Comparison of ENCODE assay signal across 16 cellular contexts in genomic region chr9:5549671-5550650, GRCh38. TPM values are rescaled to one million over a fixed set of nuclear protein-coding genes. Genes with fewer than 3 reads are reported as not detected.
DNase-seq lines count a peak whose midpoint lies in the region; ATAC-seq lines count a peak whose summit lies in the region.
"Had no signal": no experiment of that assay in that cellular context is flagged by ENCODE, and none has a peak within 500 bp of the region (broad histone marks: within the 10 kb centered on the region; RNA-seq: fewer than 3 reads in every experiment).

No MANE protein-coding gene starts in this region.

- H4K8ac ChIP-seq in mesenchymal stem cell (ENCODE audit: low read length): no peak overlapping the region

- H4K91ac ChIP-seq in mesenchymal stem cell (ENCODE audit: low read length): no peak overlapping the region

- peak overlapping the region in 1 of 2 experiments; percentile 15 for H3K4me3 ChIP-seq in mesenchymal stem cell (ENCODE audit: insufficient read depth in 1 of 2, low read depth in 1 of 2, low read length in 2 of 2)
- H3K4me3 ChIP-seq: ovary had no signal

- H3K79me1 ChIP-seq in mesenchymal stem cell (replicated peaks; ENCODE audit: low read length, poor library complexity, severe bottlenecking): peaks cover 2% of the 10 kb centered on the region

- 81% methylated on average over 3 of the region's 3 CpGs for WGBS in mesenchymal stem cell

- H2BK12ac ChIP-seq in mesenchymal stem cell (ENCODE audit: low read length in 2 of 2): peak overlapping the region in 1 of 2 experiments; percentile 41

- no peak overlapping the region for H2BK120ac ChIP-seq in mesenchymal stem cell (ENCODE audit: low read depth, low read length)

- H2BK15ac ChIP-seq in mesenchymal stem cell (ENCODE audit: low read depth, poor library complexity, severe bottlenecking): peak overlapping the region; percentile 65

- H3K27me3 Mint-ChIP-seq in dendritic cell treated with granulocyte-macrophage colony-stimulating factor and Interleukin-4, amounts not matched to agents 40 ng/mL and 50 ng/mL, for 4 days: no peaks in the 10 kb centered on the region
- H3K27me3 Mint-ChIP-seq: activated CD4-positive, alpha-beta memory T cell treated with anti-CD3 and anti-CD28 coated beads, Interleukin-2, amount 10 ng/mL, durations not matched to agents 7 days and 5 days; activated naive CD8-positive, alpha-beta T cell had no signal

- peaks cover 8% of the 10 kb centered on the region for H3K4me1 ChIP-seq in mesenchymal stem cell (ENCODE audit: control insufficient read depth, insufficient read depth, low read depth, low read length)

- ATAC-seq in HG03175 (IDR thresholded peaks at IDR 0.05; ENCODE audit: unreplicated experiment): no peak
- ATAC-seq in HG03025 (IDR thresholded peaks at IDR 0.05; ENCODE audit: low FRiP score, unreplicated experiment): no peak
- ATAC-seq: Panc1; stimulated activated effector memory CD8-positive, alpha-beta T cell treated with anti-CD3 and anti-CD28 coated beads, Interleukin-12 subunit alpha, Interleukin-12 subunit beta, amount 100 ng/mL, for 72 hours had no signal

- peak overlapping the region; percentile 23 for H3K9ac ChIP-seq in mesenchymal stem cell (ENCODE audit: low read length)

- peak overlapping the region in 1 of 2 experiments; percentile 22 for H3K18ac ChIP-seq in mesenchymal stem cell (ENCODE audit: low read depth in 1 of 2, low read length in 2 of 2)

- H3K14ac ChIP-seq in mesenchymal stem cell (ENCODE audit: low read length in 2 of 2): no peak overlapping the region

- peak; percentile 30 for DNase-seq in CD1c-positive myeloid dendritic cell (ENCODE audit: extremely low spot score)
- peak; percentile 73 for DNase-seq in NCI-H69 (lab: John Stamatoyannopoulos, UW)
- no peak for DNase-seq in mesenchymal stem cell
- DNase-seq in SKM-1 (lab: John Stamatoyannopoulos, UW; ENCODE audit: unreplicated experiment): no peak
- DNase-seq in activated effector memory CD4-positive, alpha-beta T cell treated with anti-CD3 and anti-CD28 coated beads, Interleukin-2, amount 50 U/mL, for 16 hours: no peak
- DNase-seq: activated CD4-positive, alpha-beta memory T cell treated with anti-CD3 and anti-CD28 coated beads, Interleukin-2, amount 10 ng/mL, durations not matched to agents 7 days and 5 days; NCI-H2227 treated with DMSO at 0.1 percent for 48 hours; ovary; stimulated activated CD4-positive, alpha-beta T cell treated with anti-CD3 and anti-CD28 coated beads, Interleukin-1b, Interleukin-23, amount 100 ng/mL, for 48 hours; T-helper 9 cell had no signal

- peak overlapping the region; percentile 25 for H3K27ac ChIP-seq in mesenchymal stem cell (ENCODE audit: low read length, poor library complexity, severe bottlenecking)
- H3K27ac ChIP-seq: ovary had no signal

- H3K9me3 ChIP-seq in mesenchymal stem cell (ENCODE audit: control insufficient read depth, low read length): no peaks in the 10 kb centered on the region
- H3K9me3 ChIP-seq: ovary had no signal

- no peak overlapping the region for H2AK5ac ChIP-seq in mesenchymal stem cell (ENCODE audit: low read length, severe bottlenecking)

- no peak overlapping the region for H2BK5ac ChIP-seq in mesenchymal stem cell (ENCODE audit: low read depth, low read length, poor library complexity, severe bottlenecking)

- H3K23ac ChIP-seq in mesenchymal stem cell (ENCODE audit: low read length in 2 of 2): no peak overlapping the region

- intact Hi-C loops in dendritic cell treated with granulocyte-macrophage colony-stimulating factor and Interleukin-4, amounts not matched to agents 40 ng/mL and 50 ng/mL, for 4 days (cut with micrococcal nuclease): no loop called here

- peak overlapping the region; percentile 78 for H3K27ac Mint-ChIP-seq in dendritic cell treated with granulocyte-macrophage colony-stimulating factor and Interleukin-4, amounts not matched to agents 40 ng/mL and 50 ng/mL, for 4 days
- H3K27ac Mint-ChIP-seq: activated CD4-positive, alpha-beta memory T cell treated with anti-CD3 and anti-CD28 coated beads, Interleukin-2, amount 10 ng/mL, durations not matched to agents 7 days and 5 days; activated naive CD8-positive, alpha-beta T cell; stimulated activated effector memory CD8-positive, alpha-beta T cell treated with anti-CD3 and anti-CD28 coated beads, Interleukin-12 subunit alpha, Interleukin-12 subunit beta, amount 100 ng/mL, for 72 hours had no signal

- H3K4ac ChIP-seq in mesenchymal stem cell (ENCODE audit: low read depth in 1 of 2, low read length in 2 of 2): no peak overlapping the region

- no peaks in the 10 kb centered on the region for H3K9me3 Mint-ChIP-seq in dendritic cell treated with granulocyte-macrophage colony-stimulating factor and Interleukin-4, amounts not matched to agents 40 ng/mL and 50 ng/mL, for 4 days
- H3K9me3 Mint-ChIP-seq: activated CD4-positive, alpha-beta memory T cell treated with anti-CD3 and anti-CD28 coated beads, Interleukin-2, amount 10 ng/mL, durations not matched to agents 7 days and 5 days; stimulated activated effector memory CD8-positive, alpha-beta T cell treated with anti-CD3 and anti-CD28 coated beads, Interleukin-12 subunit alpha, Interleukin-12 subunit beta, amount 100 ng/mL, for 72 hours had no signal

- no peak overlapping the region for H3K4me2 ChIP-seq in mesenchymal stem cell (ENCODE audit: low read length, poor library complexity, severe bottlenecking)

- peaks cover 0 to 2% of the 10 kb centered on the region in 2 experiments for H3K36me3 ChIP-seq in mesenchymal stem cell (ENCODE audit: control insufficient read depth in 1 of 2, insufficient read depth in 2 of 2, low read depth in 1 of 2, low read length in 2 of 2)
- H3K36me3 ChIP-seq: ovary had no signal

- peaks cover 92% of the 10 kb centered on the region for H3K36me3 Mint-ChIP-seq in dendritic cell treated with granulocyte-macrophage colony-stimulating factor and Interleukin-4, amounts not matched to agents 40 ng/mL and 50 ng/mL, for 4 days (ENCODE audit: low read depth)
- H3K36me3 Mint-ChIP-seq: activated naive CD8-positive, alpha-beta T cell; stimulated activated effector memory CD8-positive, alpha-beta T cell treated with anti-CD3 and anti-CD28 coated beads, Interleukin-12 subunit alpha, Interleukin-12 subunit beta, amount 100 ng/mL, for 72 hours had no signal

- H3K27me3 ChIP-seq in mesenchymal stem cell (ENCODE audit: control insufficient read depth in 1 of 2, insufficient read depth in 1 of 2, low read length in 2 of 2): no peaks in the 10 kb centered on the region
- H3K27me3 ChIP-seq: ovary had no signal

- H2AFZ ChIP-seq in mesenchymal stem cell (ENCODE audit: low read depth, low read length): no peak overlapping the region

- peaks cover 79% of the 10 kb centered on the region for H3K4me1 Mint-ChIP-seq in dendritic cell treated with granulocyte-macrophage colony-stimulating factor and Interleukin-4, amounts not matched to agents 40 ng/mL and 50 ng/mL, for 4 days (ENCODE audit: low read depth)

- no peak overlapping the region for H3K4me3 Mint-ChIP-seq in dendritic cell treated with granulocyte-macrophage colony-stimulating factor and Interleukin-4, amounts not matched to agents 40 ng/mL and 50 ng/mL, for 4 days
- H3K4me3 Mint-ChIP-seq: activated CD4-positive, alpha-beta memory T cell treated with anti-CD3 and anti-CD28 coated beads, Interleukin-2, amount 10 ng/mL, durations not matched to agents 7 days and 5 days; activated naive CD8-positive, alpha-beta T cell; stimulated activated effector memory CD8-positive, alpha-beta T cell treated with anti-CD3 and anti-CD28 coated beads, Interleukin-12 subunit alpha, Interleukin-12 subunit beta, amount 100 ng/mL, for 72 hours had no signal

RNA-seq across cellular contexts. Expression of gene PDCD1LG2, which starts 39.6 kb away (rescaled TPM):
- polyA plus RNA-seq in mesenchymal stem cell (2013, experiment 1 of 2): 15.2 TPM
- polyA plus RNA-seq in mesenchymal stem cell (2013, experiment 2 of 2): 15.5 TPM

Comparison
In these comparisons a context has a peak if more than half of its experiments do, and no peak if none do; other contexts are left out.
1. DNase-seq: peak in CD1c-positive myeloid dendritic cell (single experiment) and NCI-H69 (single experiment); none in mesenchymal stem cell (single experiment), SKM-1 (single experiment) and activated effector memory CD4-positive, alpha-beta T cell treated with anti-CD3 and anti-CD28 coated beads, Interleukin-2, amount 50 U/mL, for 16 hours (single experiment).